In the genomic region with DNA sequence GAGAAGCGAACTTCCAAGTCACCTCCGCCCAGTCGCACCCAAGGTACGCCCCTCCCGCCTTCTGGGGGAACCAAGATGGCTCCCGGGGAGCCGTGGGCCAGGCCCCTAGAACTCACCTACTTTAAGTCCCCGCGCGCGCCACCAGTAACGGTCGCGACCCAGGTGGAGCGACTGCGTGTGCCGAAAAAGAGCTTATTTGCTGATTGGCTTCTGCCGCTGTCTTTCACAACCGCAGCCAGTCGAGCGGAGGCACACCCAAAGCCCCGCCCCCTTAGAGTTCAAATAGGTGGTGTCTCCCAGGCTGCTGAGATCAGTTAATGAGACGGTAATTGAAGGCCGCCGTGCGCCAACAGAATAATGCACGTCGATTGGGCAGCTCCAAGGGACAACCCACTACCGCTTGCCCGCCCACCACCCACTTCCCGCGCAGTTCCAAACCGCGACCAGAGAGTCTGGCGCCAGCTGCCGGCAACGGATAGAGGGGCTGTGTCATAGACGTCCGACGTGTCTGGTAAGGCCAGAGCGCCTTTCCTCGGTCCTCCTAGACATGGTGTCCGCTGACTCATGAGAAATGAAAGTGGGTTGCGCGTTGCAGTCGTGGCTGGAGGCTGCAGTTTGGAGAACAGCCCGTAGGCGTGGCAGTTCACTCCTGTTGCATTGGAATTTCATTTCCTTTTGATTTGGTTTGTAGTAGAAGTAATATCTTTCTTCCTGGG, we compare ENCODE assay signal across 1 cellular context.
TF ChIP-seq lines count a peak whose summit lies in the region.

MDC1 (minus strand) TSS at position 153 of the 716 bp plus-strand sequence. CDS start 2,106 bp downstream, outside the sequence.

TF ChIP-seq in GM12878, 131 proteins besides CTCF, POLR2A, EP300 and RAD21 (continued from another document):
- peak; percentile 16; the same call in 1 of the 2 replicates for TF ChIP-seq CEBPZ (IDR thresholded peaks at IDR 0.05; ENCODE audit: low read depth, low read length)
- TF ChIP-seq ZBTB40 (IDR thresholded peaks at IDR 0.05; ENCODE audit: borderline replicate concordance) = peak; percentile 64; the same call in 1 of the 2 replicates
- no peak for TF ChIP-seq RUNX3 (IDR thresholded peaks at IDR 0.05; ENCODE audit: low read length)
- TF ChIP-seq ESRRA (IDR thresholded peaks at IDR 0.05; ENCODE audit: low read length) = no peak
- no peak for TF ChIP-seq STAT1 (conservative IDR thresholded peaks at IDR 0.05)
- no peak for TF ChIP-seq SUZ12 (IDR thresholded peaks at IDR 0.05; ENCODE audit: unreplicated experiment)
- TF ChIP-seq, protein P1, sequence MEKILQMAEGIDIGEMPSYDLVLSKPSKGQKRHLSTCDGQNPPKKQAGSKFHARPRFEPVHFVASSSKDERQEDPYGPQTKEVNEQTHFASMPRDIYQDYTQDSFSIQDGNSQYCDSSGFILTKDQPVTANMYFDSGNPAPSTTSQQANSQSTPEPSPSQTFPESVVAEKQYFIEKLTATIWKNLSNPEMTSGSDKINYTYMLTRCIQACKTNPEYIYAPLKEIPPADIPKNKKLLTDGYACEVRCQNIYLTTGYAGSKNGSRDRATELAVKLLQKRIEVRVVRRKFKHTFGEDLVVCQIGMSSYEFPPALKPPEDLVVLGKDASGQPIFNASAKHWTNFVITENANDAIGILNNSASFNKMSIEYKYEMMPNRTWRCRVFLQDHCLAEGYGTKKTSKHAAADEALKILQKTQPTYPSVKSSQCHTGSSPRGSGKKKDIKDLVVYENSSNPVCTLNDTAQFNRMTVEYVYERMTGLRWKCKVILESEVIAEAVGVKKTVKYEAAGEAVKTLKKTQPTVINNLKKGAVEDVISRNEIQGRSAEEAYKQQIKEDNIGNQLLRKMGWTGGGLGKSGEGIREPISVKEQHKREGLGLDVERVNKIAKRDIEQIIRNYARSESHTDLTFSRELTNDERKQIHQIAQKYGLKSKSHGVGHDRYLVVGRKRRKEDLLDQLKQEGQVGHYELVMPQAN (conservative IDR thresholded peaks at IDR 0.05) = peak; percentile 31
- TF ChIP-seq NR2C1 (IDR thresholded peaks at IDR 0.05) = peak; percentile 81
- TF ChIP-seq ZNF592 (IDR thresholded peaks at IDR 0.05) = no peak
- TF ChIP-seq, protein P2, sequence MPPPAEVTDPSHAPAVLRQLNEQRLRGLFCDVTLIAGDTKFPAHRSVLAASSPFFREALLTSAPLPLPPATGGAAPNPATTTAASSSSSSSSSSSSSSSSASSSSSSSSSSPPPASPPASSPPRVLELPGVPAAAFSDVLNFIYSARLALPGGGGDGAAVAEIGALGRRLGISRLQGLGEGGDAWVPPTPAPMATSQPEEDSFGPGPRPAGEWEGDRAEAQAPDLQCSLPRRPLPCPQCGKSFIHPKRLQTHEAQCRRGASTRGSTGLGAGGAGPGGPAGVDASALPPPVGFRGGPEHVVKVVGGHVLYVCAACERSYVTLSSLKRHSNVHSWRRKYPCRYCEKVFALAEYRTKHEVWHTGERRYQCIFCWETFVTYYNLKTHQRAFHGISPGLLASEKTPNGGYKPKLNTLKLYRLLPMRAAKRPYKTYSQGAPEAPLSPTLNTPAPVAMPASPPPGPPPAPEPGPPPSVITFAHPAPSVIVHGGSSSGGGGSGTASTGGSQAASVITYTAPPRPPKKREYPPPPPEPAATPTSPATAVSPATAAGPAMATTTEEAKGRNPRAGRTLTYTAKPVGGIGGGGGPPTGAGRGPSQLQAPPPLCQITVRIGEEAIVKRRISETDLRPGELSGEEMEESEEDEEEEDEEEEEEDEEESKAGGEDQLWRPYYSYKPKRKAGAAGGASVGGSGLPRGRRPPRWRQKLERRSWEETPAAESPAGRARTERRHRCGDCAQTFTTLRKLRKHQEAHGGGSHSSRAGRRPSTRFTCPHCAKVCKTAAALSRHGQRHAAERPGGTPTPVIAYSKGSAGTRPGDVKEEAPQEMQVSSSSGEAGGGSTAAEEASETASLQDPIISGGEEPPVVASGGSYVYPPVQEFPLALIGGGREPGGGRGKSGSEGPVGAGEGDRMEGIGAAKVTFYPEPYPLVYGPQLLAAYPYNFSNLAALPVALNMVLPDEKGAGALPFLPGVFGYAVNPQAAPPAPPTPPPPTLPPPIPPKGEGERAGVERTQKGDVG (CRISPR knock-in tag; IDR thresholded peaks at IDR 0.05) = no peak
- no peak for TF ChIP-seq YBX1 (IDR thresholded peaks at IDR 0.05)
- TF ChIP-seq ZNF622 (IDR thresholded peaks at IDR 0.05) = no peak
- no peak; the same call in 1 of the 2 replicates for TF ChIP-seq EED (IDR thresholded peaks at IDR 0.05; ENCODE audit: low read depth)
- TF ChIP-seq BMI1 (IDR thresholded peaks at IDR 0.05; ENCODE audit: borderline replicate concordance) = no peak
- TF ChIP-seq POU2F2 (IDR thresholded peaks at IDR 0.05; ENCODE audit: borderline replicate concordance, low read depth, low read length) = peak; percentile 30; the same call in 2 of the 3 replicates
- peak; percentile 47 for TF ChIP-seq MYC (IDR thresholded peaks at IDR 0.05; ENCODE audit: insufficient read depth, insufficient read length, insufficient replicate concordance, low read length, severe bottlenecking)
- no peak for TF ChIP-seq SREBF2 (IDR thresholded peaks at IDR 0.05; ENCODE audit: low read length)
- TF ChIP-seq NBN (IDR thresholded peaks at IDR 0.05) = peak; percentile 97
- peak; percentile 81 for TF ChIP-seq IRF3 (IDR thresholded peaks at IDR 0.05)
- peak; percentile 69; the same call in 1 of the 2 replicates for TF ChIP-seq ZBED1 (IDR thresholded peaks at IDR 0.05; ENCODE audit: borderline replicate concordance)
